1 cellular context compared by ENCODE assay signal in the genomic region with DNA sequence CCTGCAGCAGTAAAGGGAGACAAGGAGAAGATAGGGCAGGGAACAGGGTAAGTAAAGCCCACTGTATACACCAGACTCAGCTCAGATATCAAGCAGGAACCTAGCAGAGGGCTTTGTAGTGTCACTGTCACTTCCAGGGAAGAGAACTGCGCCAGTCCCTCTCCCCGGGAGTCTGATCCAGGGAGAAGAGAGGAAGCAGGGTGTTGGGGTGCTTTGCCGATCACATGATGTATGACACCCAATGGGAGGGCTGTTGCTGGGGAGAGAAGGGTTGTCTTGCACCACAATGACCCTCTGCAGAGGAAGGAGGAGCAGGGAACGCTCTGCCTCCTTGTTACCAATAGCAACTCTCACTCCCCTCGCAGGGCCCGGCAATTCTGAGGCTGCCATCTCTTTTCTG.
TF ChIP-seq lines count a peak whose summit lies in the region.

No MANE protein-coding gene starts in this region.

TF ChIP-seq in WTC11, 78 proteins besides CTCF, POLR2A, EP300 and RAD21:
- no peak for TF ChIP-seq RORB (CRISPR knock-in tag; IDR thresholded peaks at IDR 0.05)
- TF ChIP-seq, protein P1, sequence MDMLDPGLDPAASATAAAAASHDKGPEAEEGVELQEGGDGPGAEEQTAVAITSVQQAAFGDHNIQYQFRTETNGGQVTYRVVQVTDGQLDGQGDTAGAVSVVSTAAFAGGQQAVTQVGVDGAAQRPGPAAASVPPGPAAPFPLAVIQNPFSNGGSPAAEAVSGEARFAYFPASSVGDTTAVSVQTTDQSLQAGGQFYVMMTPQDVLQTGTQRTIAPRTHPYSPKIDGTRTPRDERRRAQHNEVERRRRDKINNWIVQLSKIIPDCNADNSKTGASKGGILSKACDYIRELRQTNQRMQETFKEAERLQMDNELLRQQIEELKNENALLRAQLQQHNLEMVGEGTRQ (CRISPR knock-in tag; IDR thresholded peaks at IDR 0.05), result peak; percentile 78
TF ChIP-seq in WTC11: peak in this region for 1.
